18 cellular contexts compared by ENCODE assay signal in the genomic region with DNA sequence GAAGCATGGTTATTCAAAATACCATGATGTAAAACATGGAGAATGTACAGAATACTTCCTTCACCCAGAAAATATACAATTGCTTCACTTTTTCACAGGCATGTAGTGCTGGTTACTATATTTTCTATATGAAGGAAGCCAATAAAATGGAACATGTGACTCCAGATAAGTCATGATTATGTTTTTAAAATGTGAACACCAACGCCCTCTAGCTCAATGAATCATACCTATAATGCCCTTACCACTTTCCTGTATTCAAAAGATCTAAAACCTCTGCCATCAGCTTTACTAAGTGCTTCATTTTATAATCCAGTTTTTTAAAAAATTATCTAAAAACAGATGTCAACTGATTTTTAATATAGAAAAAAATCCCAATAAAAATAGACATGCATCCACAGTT. TPM values are rescaled to one million over a fixed set of nuclear protein-coding genes. Genes with fewer than 3 reads are reported as not detected.
A peak's percentile ranks its signal among the peaks of the same experiment; 100 is the strongest.
DNase-seq lines count a peak whose midpoint lies in the region; ATAC-seq, FAIRE-seq and TF ChIP-seq lines count a peak whose summit lies in the region.
"Had no signal": no experiment of that assay in that cellular context is flagged by ENCODE, and none has a peak within 500 bp of the region (broad histone marks: within the 10 kb centered on the region; RNA-seq: fewer than 3 reads in every experiment).

No MANE protein-coding gene starts in this region.

- H3K4me3 Mint-ChIP-seq in activated T-helper 17 cell treated with anti-CD3 and anti-CD28 coated beads, Interleukin-2, amount 50 U/mL, for 72 hours = no peak overlapping the region
- no peak overlapping the region for H3K4me3 Mint-ChIP-seq in memory B cell
- no peak overlapping the region for H3K4me3 Mint-ChIP-seq in effector memory CD8-positive, alpha-beta T cell
- H3K4me3 Mint-ChIP-seq: activated CD8-positive, alpha-beta memory T cell treated with anti-CD3 and anti-CD28 coated beads, Interleukin-2, amount 10 ng/mL, durations not matched to agents 7 days and 5 days; stimulated activated naive CD8-positive, alpha-beta T cell treated with anti-CD3 and anti-CD28 coated beads, Interleukin-15, Interleukin-2, amounts not matched to agents 100 ng/mL and 50 ng/mL, for 24 hours; T-helper 2 cell treated with Interferon-gamma antibody and Interleukin-4, amounts not matched to agents 5 μg/mL and 100 μg/mL, for 36 hours; type B pancreatic cell; WTC11 had no signal

- no peak for TF ChIP-seq POLR2A in GM12891 (IDR thresholded peaks at IDR 0.05; ENCODE audit: low read depth, low read length)

- H3K27me3 Mint-ChIP-seq in activated T-helper 17 cell treated with anti-CD3 and anti-CD28 coated beads, Interleukin-2, amount 50 U/mL, for 72 hours = no peaks in the 10 kb centered on the region
- no peaks in the 10 kb centered on the region for H3K27me3 Mint-ChIP-seq in memory B cell
- no peaks in the 10 kb centered on the region for H3K27me3 Mint-ChIP-seq in effector memory CD8-positive, alpha-beta T cell
- H3K27me3 Mint-ChIP-seq: activated CD8-positive, alpha-beta memory T cell treated with anti-CD3 and anti-CD28 coated beads, Interleukin-2, amount 10 ng/mL, durations not matched to agents 7 days and 5 days; stimulated activated naive CD8-positive, alpha-beta T cell treated with anti-CD3 and anti-CD28 coated beads, Interleukin-15, Interleukin-2, amounts not matched to agents 100 ng/mL and 50 ng/mL, for 24 hours; type B pancreatic cell had no signal

- H3K27ac Mint-ChIP-seq in activated T-helper 17 cell treated with anti-CD3 and anti-CD28 coated beads, Interleukin-2, amount 50 U/mL, for 72 hours = no peak overlapping the region
- peak overlapping the region; percentile 17 for H3K27ac Mint-ChIP-seq in memory B cell
- H3K27ac Mint-ChIP-seq in effector memory CD8-positive, alpha-beta T cell = peak overlapping the region in 1 of 2 donors; percentile 62
- H3K27ac Mint-ChIP-seq: activated CD8-positive, alpha-beta memory T cell treated with anti-CD3 and anti-CD28 coated beads, Interleukin-2, amount 10 ng/mL, durations not matched to agents 7 days and 5 days; stimulated activated naive CD8-positive, alpha-beta T cell treated with anti-CD3 and anti-CD28 coated beads, Interleukin-15, Interleukin-2, amounts not matched to agents 100 ng/mL and 50 ng/mL, for 24 hours; T-helper 2 cell treated with Interferon-gamma antibody and Interleukin-4, amounts not matched to agents 5 μg/mL and 100 μg/mL, for 36 hours; type B pancreatic cell; WTC11 had no signal

- no peak for TF ChIP-seq CTCF in omental fat pad (IDR thresholded peaks at IDR 0.05)

- peak; percentile 70 for FAIRE-seq in GM12891 (lab: Jason Lieb, UNC)
- FAIRE-seq: pancreas had no signal

- peak; percentile 44 to 51 for ATAC-seq in activated CD4-positive, CD25-positive, alpha-beta regulatory T cell treated with anti-CD3 and anti-CD28 coated beads, Interleukin-2, amount 50 U/mL, for 24 hours
- peak; percentile 72 for ATAC-seq in activated T-helper 17 cell treated with anti-CD3 and anti-CD28 coated beads, Interleukin-2, amount 50 U/mL, for 72 hours (replicated peaks)
- no peak for ATAC-seq in memory B cell (ENCODE audit: low read depth)
- ATAC-seq in omental fat pad (ENCODE audit: low FRiP score) = no peak
- no peak for ATAC-seq in effector memory CD8-positive, alpha-beta T cell (replicated peaks)
- ATAC-seq: activated CD8-positive, alpha-beta memory T cell treated with anti-CD3 and anti-CD28 coated beads, Interleukin-2, amount 10 ng/mL, durations not matched to agents 7 days and 5 days; heart left ventricle; WTC11 had no signal

- peaks cover 13% of the 10 kb centered on the region for H3K4me1 Mint-ChIP-seq in activated T-helper 17 cell treated with anti-CD3 and anti-CD28 coated beads, Interleukin-2, amount 50 U/mL, for 72 hours
- H3K4me1 Mint-ChIP-seq in memory B cell = peaks cover 8% of the 10 kb centered on the region
- H3K4me1 Mint-ChIP-seq in effector memory CD8-positive, alpha-beta T cell (ENCODE audit: low read depth in 2 of 2) = peaks cover 11 to 42% of the 10 kb centered on the region in 2 donors

- no peak for DNase-seq in activated CD4-positive, CD25-positive, alpha-beta regulatory T cell treated with anti-CD3 and anti-CD28 coated beads, Interleukin-2, amount 50 U/mL, for 72 hours
- DNase-seq in GM12891 (ENCODE audit: insufficient read length, low spot score) = no peak
- no peak for DNase-seq in memory B cell (ENCODE audit: low spot score in 2 of 2)
- no peak for DNase-seq in omental fat pad (ENCODE audit: low spot score)
- DNase-seq in effector memory CD8-positive, alpha-beta T cell = no peak
- DNase-seq in stimulated activated CD4-positive, alpha-beta T cell treated with anti-CD3 and anti-CD28 coated beads, Interleukin-4, amount 100 ng/mL, for 1 hour = no peak
- DNase-seq: activated CD8-positive, alpha-beta memory T cell treated with anti-CD3 and anti-CD28 coated beads, Interleukin-2, amount 10 ng/mL, durations not matched to agents 7 days and 5 days; heart left ventricle; left ventricle myocardium inferior; NCI-H1417 treated with DMSO at 0.1 percent for 48 hours; NCI-H2171 treated with DMSO at 0.1 percent for 48 hours; pancreas had no signal

- no peaks in the 10 kb centered on the region for H3K9me3 Mint-ChIP-seq in activated T-helper 17 cell treated with anti-CD3 and anti-CD28 coated beads, Interleukin-2, amount 50 U/mL, for 72 hours
- no peaks in the 10 kb centered on the region for H3K9me3 Mint-ChIP-seq in memory B cell
- no peaks in the 10 kb centered on the region for H3K9me3 Mint-ChIP-seq in effector memory CD8-positive, alpha-beta T cell
- H3K9me3 Mint-ChIP-seq: stimulated activated naive CD8-positive, alpha-beta T cell treated with anti-CD3 and anti-CD28 coated beads, Interleukin-15, Interleukin-2, amounts not matched to agents 100 ng/mL and 50 ng/mL, for 24 hours; T-helper 2 cell treated with Interferon-gamma antibody and Interleukin-4, amounts not matched to agents 5 μg/mL and 100 μg/mL, for 36 hours; type B pancreatic cell; WTC11 had no signal

- peaks cover 71% of the 10 kb centered on the region for H3K36me3 Mint-ChIP-seq in activated T-helper 17 cell treated with anti-CD3 and anti-CD28 coated beads, Interleukin-2, amount 50 U/mL, for 72 hours (ENCODE audit: low read depth)
- peaks cover 18% of the 10 kb centered on the region for H3K36me3 Mint-ChIP-seq in memory B cell
- peaks cover 25% of the 10 kb centered on the region for H3K36me3 Mint-ChIP-seq in effector memory CD8-positive, alpha-beta T cell (ENCODE audit: insufficient read depth)

TF ChIP-seq in GM12891, 5 proteins besides CTCF, POLR2A, EP300 and RAD21:
- no peak for TF ChIP-seq SPI1 (IDR thresholded peaks at IDR 0.05; ENCODE audit: low read depth, low read length)
- no peak for TF ChIP-seq TAF1 (IDR thresholded peaks at IDR 0.05; ENCODE audit: low read depth, low read length)
- TF ChIP-seq PAX5 (IDR thresholded peaks at IDR 0.05; ENCODE audit: insufficient read depth, low read length, severe bottlenecking) = no peak
- TF ChIP-seq POLR2AphosphoS5 (IDR thresholded peaks at IDR 0.05; ENCODE audit: low read depth, low read length) = no peak
- no peak for TF ChIP-seq POU2F2 (IDR thresholded peaks at IDR 0.05; ENCODE audit: low read depth, low read length)

RNA-seq across cellular contexts. Expression of a gene that starts 59.9 kb away (rescaled TPM):
- 60.6 TPM for polyA plus RNA-seq in GM12891 (2012; ENCODE audit: low read depth, missing spikeins)
- total RNA-seq in activated T-helper 17 cell treated with anti-CD3 and anti-CD28 coated beads, Interleukin-2, amount 50 U/mL, for 72 hours = 100 to 1,000 TPM in 1 of 2 donors, 10 to 100 TPM in 1; 97.2 to 170 TPM
- total RNA-seq in omental fat pad = 100 to 1,000 TPM in 1 of 4 donors, 10 to 100 TPM in 3; 47.4 to 116 (median 72.2) TPM

Comparison
In these comparisons a context has a peak if more than half of its experiments do, and no peak if none do; other contexts are left out.
1. ATAC-seq: peak in activated CD4-positive, CD25-positive, alpha-beta regulatory T cell treated with anti-CD3 and anti-CD28 coated beads, Interleukin-2, amount 50 U/mL, for 24 hours (2 of 2) and activated T-helper 17 cell treated with anti-CD3 and anti-CD28 coated beads, Interleukin-2, amount 50 U/mL, for 72 hours (single experiment); none in memory B cell (single experiment), omental fat pad (single experiment) and effector memory CD8-positive, alpha-beta T cell (single experiment).